8 cellular contexts compared by ENCODE assay signal in genomic region chr14:85415015-85415712, GRCh38.
A peak's percentile ranks its signal among the peaks of the same experiment; 100 is the strongest.
DNase-seq lines count a peak whose midpoint lies in the region; ATAC-seq and TF ChIP-seq lines count a peak whose summit lies in the region.

No MANE protein-coding gene starts in this region.

- H3K4me3 Mint-ChIP-seq in stimulated activated effector memory CD8-positive, alpha-beta T cell treated with anti-CD3 and anti-CD28 coated beads, Interleukin-12 subunit alpha, Interleukin-12 subunit beta, amount 100 ng/mL, for 72 hours, result no peak overlapping the region

- H3K36me3 Mint-ChIP-seq in stimulated activated effector memory CD8-positive, alpha-beta T cell treated with anti-CD3 and anti-CD28 coated beads, Interleukin-12 subunit alpha, Interleukin-12 subunit beta, amount 100 ng/mL, for 72 hours, result no peaks in the 10 kb centered on the region

- peaks cover 30% of the 10 kb centered on the region for H3F3A ChIP-seq in SK-N-SH (replicated peaks; ENCODE audit: insufficient read depth)

- no peaks in the 10 kb centered on the region for H3K9me3 ChIP-seq in SK-N-SH
- H3K9me3 ChIP-seq in heart right ventricle, result no peaks in the 10 kb centered on the region

- peak; percentile 73 to 98 (median 92) for ATAC-seq in heart right ventricle
- no peak for ATAC-seq in stimulated activated effector memory CD8-positive, alpha-beta T cell treated with anti-CD3 and anti-CD28 coated beads, Interleukin-12 subunit alpha, Interleukin-12 subunit beta, amount 100 ng/mL, for 72 hours

- H3K9me3 Mint-ChIP-seq in stimulated activated effector memory CD8-positive, alpha-beta T cell treated with anti-CD3 and anti-CD28 coated beads, Interleukin-12 subunit alpha, Interleukin-12 subunit beta, amount 100 ng/mL, for 72 hours, result peaks cover 17% of the 10 kb centered on the region

- H3K4me2 ChIP-seq in SK-N-SH, result peak overlapping the region; percentile 57

- TF ChIP-seq EP300 in SK-N-SH (IDR thresholded peaks at IDR 0.05; ENCODE audit: borderline replicate concordance in 1 of 2, low read depth in 1 of 2, low read length in 1 of 2), result peak in 1 of 2 experiments; percentile 75; a peak in 1 of 4 replicates

- H3K9me2 ChIP-seq in SK-N-SH, result no peaks in the 10 kb centered on the region

- no peaks in the 10 kb centered on the region for H3K4me1 Mint-ChIP-seq in stimulated activated effector memory CD8-positive, alpha-beta T cell treated with anti-CD3 and anti-CD28 coated beads, Interleukin-12 subunit alpha, Interleukin-12 subunit beta, amount 100 ng/mL, for 72 hours

- H3K4me1 ChIP-seq in SK-N-SH (ENCODE audit: control insufficient read depth in 1 of 2, insufficient read depth in 2 of 2, low read depth in 1 of 2, low read length in 1 of 2), result peaks cover 0 to 21% of the 10 kb centered on the region in 2 experiments; a peak in 2 of 4 replicates
- peaks cover 0 to 14% (median 0%) of the 10 kb centered on the region in 9 donors for H3K4me1 ChIP-seq in heart right ventricle

- DNase-seq in HEK293T (ENCODE audit: extremely low spot score), result peak; percentile 6
- DNase-seq in SK-N-SH, result no peak
- DNase-seq in heart right ventricle, result peak in 1 of 2 donors; percentile 68
- no peak for DNase-seq in stimulated activated effector memory CD8-positive, alpha-beta T cell treated with anti-CD3 and anti-CD28 coated beads, Interleukin-12 subunit alpha, Interleukin-12 subunit beta, amount 100 ng/mL, for 72 hours (ENCODE audit: low spot score in 2 of 2)
- no peak for DNase-seq in stimulated activated CD4-positive, alpha-beta T cell treated with anti-CD3 and anti-CD28 coated beads, Interleukin-1b, Interleukin-23, amount 100 ng/mL, for 48 hours
- DNase-seq in posterior cingulate gyrus, result no peak
- DNase-seq in hypothalamus (lab: John Stamatoyannopoulos, UW), result no peak

- WGBS in SK-N-SH (ENCODE audit: low lambda C conversion rate), result 31% methylated on average over 13 of the region's 13 CpGs
- 51 to 52% methylated on average over 13 of the region's 13 CpGs for WGBS in heart right ventricle, 2 donors

- CTCF ChIA-PET in HEK293T (lab: Yijun Ruan, JAX) (no interaction called here), SK-N-SH (lab: Yijun Ruan, JAX) (no interaction called here)

- peak; percentile 75 for TF ChIP-seq CTCF in SK-N-SH (IDR thresholded peaks at IDR 0.05)
- TF ChIP-seq CTCF in heart right ventricle (IDR thresholded peaks at IDR 0.05), result peak in 7 of 9 donors; percentile 19 to 52 (median 31)

- peak overlapping the region; percentile 69 for H2AFZ ChIP-seq in SK-N-SH (ENCODE audit: low read depth)

- H3K36me3 ChIP-seq in SK-N-SH (replicated peaks in 1 of 2; ENCODE audit: control insufficient read depth in 1 of 2, insufficient read depth in 2 of 2, low read length in 1 of 2) (no peaks in the 10 kb centered on the region), heart right ventricle (no peaks in the 10 kb centered on the region)

- POLR2A ChIA-PET in HEK293T (lab: Yijun Ruan, JAX), result no interaction called here
- POLR2A ChIA-PET in SK-N-SH (lab: Yijun Ruan, JAX), result no interaction called here

- 0 out of 2 replicates have a peak, but pooled peaks have one; percentile 28 for TF ChIP-seq RAD21 in SK-N-SH (IDR thresholded peaks at IDR 0.05; ENCODE audit: low read length)

- peak overlapping the region; percentile 59; the same call in 1 of the 2 replicates for H3K9ac ChIP-seq in SK-N-SH

- intact Hi-C loops in heart right ventricle (cut with DNase I) (loop anchor here in 4 of 10 donors (5.0 to 10.0 kb wide), 2 partner anchors 110 to 112 kb away; no protein-coding TSS in a partner anchor), posterior cingulate gyrus (cut with DNase I) (no loop called here)

- H3K27ac ChIP-seq in SK-N-SH (ENCODE audit: low read depth in 2 of 2, low read length in 1 of 2), result peak overlapping the region; percentile 77 to 82
- H3K27ac ChIP-seq in heart right ventricle, result peak overlapping the region in 3 of 10 donors; percentile 18 to 53 (median 20)
- peak overlapping the region in 16 of 21 experiments; percentile 8 to 63 (median 43) for H3K27ac ChIP-seq in skin epidermis

- H3K27me3 ChIP-seq in SK-N-SH (ENCODE audit: insufficient read depth), result no peaks in the 10 kb centered on the region
- no peaks in the 10 kb centered on the region for H3K27me3 ChIP-seq in heart right ventricle

- H3K4me3 ChIP-seq in SK-N-SH (ENCODE audit: low read depth in 2 of 2, low read length in 1 of 2) (peak overlapping the region in 1 of 2 experiments; percentile 30; a peak in 1 of 4 replicates), heart right ventricle (peak overlapping the region in 5 of 10 donors; percentile 15 to 26 (median 19)), skin epidermis (peak overlapping the region in 1 of 7 experiments; percentile 10)

- H3K27ac Mint-ChIP-seq in stimulated activated effector memory CD8-positive, alpha-beta T cell treated with anti-CD3 and anti-CD28 coated beads, Interleukin-12 subunit alpha, Interleukin-12 subunit beta, amount 100 ng/mL, for 72 hours, result no peak overlapping the region

- H4K20me1 ChIP-seq in SK-N-SH (ENCODE audit: insufficient read depth), result no peaks in the 10 kb centered on the region

- no peaks in the 10 kb centered on the region; the same call in 1 of the 2 replicates for H3K79me2 ChIP-seq in SK-N-SH (ENCODE audit: insufficient read depth)

TF ChIP-seq in HEK293T, 16 proteins besides CTCF, POLR2A, EP300 and RAD21:
- TF ChIP-seq, protein P1, sequence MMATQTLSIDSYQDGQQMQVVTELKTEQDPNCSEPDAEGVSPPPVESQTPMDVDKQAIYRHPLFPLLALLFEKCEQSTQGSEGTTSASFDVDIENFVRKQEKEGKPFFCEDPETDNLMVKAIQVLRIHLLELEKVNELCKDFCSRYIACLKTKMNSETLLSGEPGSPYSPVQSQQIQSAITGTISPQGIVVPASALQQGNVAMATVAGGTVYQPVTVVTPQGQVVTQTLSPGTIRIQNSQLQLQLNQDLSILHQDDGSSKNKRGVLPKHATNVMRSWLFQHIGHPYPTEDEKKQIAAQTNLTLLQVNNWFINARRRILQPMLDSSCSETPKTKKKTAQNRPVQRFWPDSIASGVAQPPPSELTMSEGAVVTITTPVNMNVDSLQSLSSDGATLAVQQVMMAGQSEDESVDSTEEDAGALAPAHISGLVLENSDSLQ (IDR thresholded peaks at IDR 0.05), result no peak
- TF ChIP-seq NFRKB (IDR thresholded peaks at IDR 0.05), result no peak
- TF ChIP-seq BHLHE40 (IDR thresholded peaks at IDR 0.05; ENCODE audit: borderline replicate concordance), result no peak
- no peak for TF ChIP-seq FOXM1 (IDR thresholded peaks at IDR 0.05; ENCODE audit: borderline replicate concordance)
- no peak for TF ChIP-seq SUZ12 (IDR thresholded peaks at IDR 0.05)
- TF ChIP-seq LEF1 (IDR thresholded peaks at IDR 0.05; ENCODE audit: borderline replicate concordance), result no peak
- no peak for TF ChIP-seq FOXA1 (IDR thresholded peaks at IDR 0.05)
- TF ChIP-seq HDGF (IDR thresholded peaks at IDR 0.05; ENCODE audit: borderline replicate concordance), result no peak

TF ChIP-seq in SK-N-SH, 30 proteins besides CTCF, POLR2A, EP300 and RAD21:
- TF ChIP-seq USF1 (IDR thresholded peaks at IDR 0.05; ENCODE audit: borderline replicate concordance, low read depth) (no peak), TCF12 (IDR thresholded peaks at IDR 0.05) (peak; percentile 73), FOXJ3 (CRISPR knock-in tag; IDR thresholded peaks at IDR 0.05) (no peak), FOSL2 (IDR thresholded peaks at IDR 0.05; ENCODE audit: borderline replicate concordance, low read depth) (peak; percentile 88), TEAD4 (IDR thresholded peaks at IDR 0.05; ENCODE audit: borderline replicate concordance, insufficient read depth) (peak; percentile 54; the same call in 1 of the 2 replicates), NFIC (IDR thresholded peaks at IDR 0.05; ENCODE audit: borderline replicate concordance) (peak; percentile 83), MAX (IDR thresholded peaks at IDR 0.05; ENCODE audit: low read depth) (peak; percentile 63; the same call in 1 of the 2 replicates), SIN3A (IDR thresholded peaks at IDR 0.05; ENCODE audit: borderline replicate concordance, low read depth, low read length) (peak; percentile 62; the same call in 1 of the 2 replicates), JUND (IDR thresholded peaks at IDR 0.05) (peak; percentile 77), RXRA (IDR thresholded peaks at IDR 0.05; ENCODE audit: borderline replicate concordance, low read depth) (peak; percentile 78; the same call in 1 of the 2 replicates), SMC3 (IDR thresholded peaks at IDR 0.05; ENCODE audit: low read depth, low read length) (peak; percentile 51), POLR2AphosphoS5 (IDR thresholded peaks at IDR 0.05; ENCODE audit: low read depth, low read length) (peak; percentile 30; the same call in 1 of the 2 replicates), GABPA (IDR thresholded peaks at IDR 0.05; ENCODE audit: low read depth) (no peak), MEF2A (IDR thresholded peaks at IDR 0.05; ENCODE audit: borderline replicate concordance, low read depth) (peak; percentile 16; the same call in 1 of the 2 replicates)
- TF ChIP-seq, protein P2, sequence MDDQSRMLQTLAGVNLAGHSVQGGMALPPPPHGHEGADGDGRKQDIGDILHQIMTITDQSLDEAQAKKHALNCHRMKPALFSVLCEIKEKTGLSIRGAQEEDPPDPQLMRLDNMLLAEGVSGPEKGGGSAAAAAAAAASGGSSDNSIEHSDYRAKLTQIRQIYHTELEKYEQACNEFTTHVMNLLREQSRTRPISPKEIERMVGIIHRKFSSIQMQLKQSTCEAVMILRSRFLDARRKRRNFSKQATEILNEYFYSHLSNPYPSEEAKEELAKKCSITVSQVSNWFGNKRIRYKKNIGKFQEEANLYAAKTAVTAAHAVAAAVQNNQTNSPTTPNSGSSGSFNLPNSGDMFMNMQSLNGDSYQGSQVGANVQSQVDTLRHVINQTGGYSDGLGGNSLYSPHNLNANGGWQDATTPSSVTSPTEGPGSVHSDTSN (IDR thresholded peaks at IDR 0.05), result peak; percentile 59
